10 cellular contexts compared by ENCODE assay signal in genomic region chr1:186806477-186806876, GRCh38. TPM values are rescaled to one million over a fixed set of nuclear protein-coding genes. Genes with fewer than 3 reads are reported as not detected.
DNase-seq lines count a peak whose midpoint lies in the region; ATAC-seq and TF ChIP-seq lines count a peak whose summit lies in the region.
"Had no signal": no experiment of that assay in that cellular context is flagged by ENCODE, and none has a peak within 500 bp of the region (broad histone marks: within the 10 kb centered on the region; RNA-seq: fewer than 3 reads in every experiment).

No MANE protein-coding gene starts in this region.

- ATAC-seq in SK-N-SH treated with all-trans-retinoic acid at 6 μM for 48 hours (peak; percentile 97), GM21786 (IDR thresholded peaks at IDR 0.05; ENCODE audit: unreplicated experiment) (no peak)
- ATAC-seq: activated CD8-positive, alpha-beta memory T cell treated with anti-CD3 and anti-CD28 coated beads, Interleukin-2, amount 10 ng/mL, durations not matched to agents 7 days and 5 days had no signal

- DNase-seq in EL (peak; percentile 20), HFF-Myc (ENCODE audit: extremely low read depth, low read depth) (peak; percentile 19), iPS-NIHi7 (ENCODE audit: extremely low spot score) (peak; percentile 37), 8988T (no peak), ureter (ENCODE audit: low spot score) (no peak), dedifferentiated amniotic fluid mesenchymal stem cell (ENCODE audit: extremely low spot score) (no peak)
- DNase-seq: activated CD8-positive, alpha-beta memory T cell treated with anti-CD3 and anti-CD28 coated beads, Interleukin-2, amount 10 ng/mL, durations not matched to agents 7 days and 5 days; NCI-H1048 had no signal

- peak; percentile 41 for TF ChIP-seq CTCF in HFF-Myc (IDR thresholded peaks at IDR 0.05; ENCODE audit: low read depth, low read length, missing control alignments)

- no peak overlapping the region for H3K4me3 ChIP-seq in HFF-Myc (replicated peaks; ENCODE audit: low read depth, low read length)

TF ChIP-seq in SK-N-SH treated with all-trans-retinoic acid at 6 μM for 48 hours, 23 proteins besides CTCF, POLR2A, EP300 and RAD21:
- no peak for TF ChIP-seq GLIS3 (CRISPR knock-in tag; IDR thresholded peaks at IDR 0.05)
- TF ChIP-seq CSDC2 (CRISPR knock-in tag; IDR thresholded peaks at IDR 0.05) = no peak
- no peak for TF ChIP-seq CREB5 (CRISPR knock-in tag; IDR thresholded peaks at IDR 0.05; ENCODE audit: low read depth)
- no peak for TF ChIP-seq PATZ1 (CRISPR knock-in tag; IDR thresholded peaks at IDR 0.05; ENCODE audit: borderline replicate concordance)

RNA-seq across cellular contexts. Expression of gene PLA2G4A, which starts 22.3 kb away (rescaled TPM):
- total RNA-seq in ureter = 45.3 TPM

Comparison
In these comparisons a context has a peak if more than half of its experiments do, and no peak if none do; other contexts are left out.
1. DNase-seq: peak in EL (single experiment), HFF-Myc (single experiment) and iPS-NIHi7 (single experiment); none in 8988T (single experiment), ureter (single experiment) and dedifferentiated amniotic fluid mesenchymal stem cell (single experiment).